Comparison of ENCODE assay signal across 17 cellular contexts in the genomic region with DNA sequence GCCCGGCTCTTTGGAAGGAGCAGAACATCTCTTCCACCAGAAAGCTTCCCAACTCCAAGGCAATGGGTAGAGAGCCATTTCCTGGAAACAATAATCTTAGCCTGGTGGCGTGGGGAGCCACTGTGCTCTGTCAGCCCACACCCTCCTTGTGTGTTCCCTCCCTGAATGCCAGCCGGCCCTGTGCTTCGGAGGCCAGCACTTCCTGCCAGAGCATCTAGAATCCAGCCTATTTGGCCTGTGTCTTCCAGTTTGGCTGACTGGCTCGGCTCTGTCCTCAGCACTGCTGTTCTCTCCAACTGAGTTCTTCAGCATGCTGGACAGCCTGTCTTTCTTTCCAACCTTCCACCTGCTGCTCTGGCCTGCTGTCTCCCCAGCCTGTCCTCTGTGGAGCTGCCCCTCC.
DNase-seq lines count a peak whose midpoint lies in the region; ATAC-seq, FAIRE-seq and TF ChIP-seq lines count a peak whose summit lies in the region.
"Had no signal": no experiment of that assay in that cellular context is flagged by ENCODE, and none has a peak within 500 bp of the region (broad histone marks: within the 10 kb centered on the region; RNA-seq: fewer than 3 reads in every experiment).

No MANE protein-coding gene starts in this region.

- H3K4me2 ChIP-seq in endothelial cell of umbilical vein (ENCODE audit: insufficient read depth, low read length) (no peak overlapping the region), neural cell (ENCODE audit: low read length) (no peak overlapping the region)

- no peak for TF ChIP-seq POLR2A in endothelial cell of umbilical vein (IDR thresholded peaks at IDR 0.05; ENCODE audit: low read depth, low read length)

- H3K9ac ChIP-seq in endothelial cell of umbilical vein (replicated peaks; ENCODE audit: extremely low read depth, insufficient read depth, low read length) (no peak overlapping the region), neural cell (ENCODE audit: low read length) (peak overlapping the region; percentile 61)

- H3K79me2 ChIP-seq in endothelial cell of umbilical vein (ENCODE audit: control insufficient read depth, insufficient read depth, low read length) = no peaks in the 10 kb centered on the region
- no peaks in the 10 kb centered on the region for H3K79me2 ChIP-seq in neural cell (replicated peaks; ENCODE audit: insufficient read depth, low read length)

- H3K4me1 ChIP-seq in endothelial cell of umbilical vein (ENCODE audit: control insufficient read depth, extremely low read depth, insufficient read depth, low read length) = no peaks in the 10 kb centered on the region

- ATAC-seq in Right ventricle myocardium inferior (peak; percentile 48), Right ventricle myocardium superior (ENCODE audit: poor library complexity) (no peak)

- intact Hi-C loops in Right ventricle myocardium inferior (cut with DNase I) (no loop called here), Right ventricle myocardium superior (cut with DNase I) (no loop called here), endothelial cell of umbilical vein (cut with micrococcal nuclease) (loop anchor here (10.0 kb wide), 1 partner anchor 306 kb away; no protein-coding TSS in a partner anchor)

- H3F3A ChIP-seq in neural cell (ENCODE audit: insufficient read depth, low read length, poor library complexity, severe bottlenecking) = no peaks in the 10 kb centered on the region

- dilution Hi-C loops in endothelial cell of umbilical vein (cut with MboI; ENCODE audit: extremely low pct_ligation_motif_present, low sequenced_read_pairs) = no loop called here

- H3K4me3 ChIP-seq in endothelial cell of umbilical vein (replicated peaks in 1 of 3; ENCODE audit: insufficient read depth in 1 of 3, low read depth in 1 of 3, low read length in 3 of 3) (no peak overlapping the region), neural cell (ENCODE audit: low read length) (no peak overlapping the region)

- CTCF ChIA-PET in endothelial cell of umbilical vein (lab: Charles Lee) = no interaction called here

- H3K27me3 ChIP-seq in endothelial cell of umbilical vein (ENCODE audit: control insufficient read depth in 2 of 2, insufficient read depth in 2 of 2, low read length in 2 of 2) (no peaks in the 10 kb centered on the region), neural cell (ENCODE audit: insufficient read depth, low read depth, low read length) (no peaks in the 10 kb centered on the region)

- BruUV-seq in endothelial cell of umbilical vein (replicated peaks; lab: Mats Ljungman, UMichigan) = no TSS peak

- POLR2A ChIA-PET in endothelial cell of umbilical vein (lab: Charles Lee) = no interaction called here

- H3K9me1 ChIP-seq in endothelial cell of umbilical vein (replicated peaks; ENCODE audit: control insufficient read depth, extremely low read depth, insufficient read depth, low read length) = no peaks in the 10 kb centered on the region

- H3K27ac ChIP-seq in endothelial cell of umbilical vein (ENCODE audit: insufficient read depth, low read depth, low read length) = no peak overlapping the region
- peak overlapping the region; percentile 91 for H3K27ac ChIP-seq in neural cell (ENCODE audit: low read length)

- FAIRE-seq in endothelial cell of umbilical vein (lab: Jason Lieb, UNC) = no peak
- FAIRE-seq in HTR-8/SVneo (lab: Jason Lieb, UNC) = no peak
- FAIRE-seq: G401.6, GM12891 had no signal

- peak; percentile 68 for DNase-seq in Right ventricle myocardium inferior (ENCODE audit: missing footprints)
- DNase-seq in Right ventricle myocardium superior = no peak
- no peak for DNase-seq in endothelial cell of umbilical vein (ENCODE audit: low read depth, low spot score)
- no peak for DNase-seq in stimulated activated CD4-positive, alpha-beta T cell treated with anti-CD3 and anti-CD28 coated beads, Interleukin-2, amount 100 ng/mL, for 24 hours
- no peak for DNase-seq in COR-L47 (lab: John Stamatoyannopoulos, UW)
- DNase-seq in HTR-8/SVneo (ENCODE audit: insufficient read length, low spot score) = no peak
- DNase-seq: ACHN; C1 segment of cervical spinal cord; CD4-positive, alpha-beta T cell; DMS153; DMS79 treated with DMSO at 0.1 percent for 48 hours; EL; H7; KG1 had no signal

- no peak for TF ChIP-seq EP300 in neural cell (conservative IDR thresholded peaks at IDR 0.05; ENCODE audit: poor library complexity, severe bottlenecking)

- TF ChIP-seq RAD21 in neural cell (conservative IDR thresholded peaks at IDR 0.05) = no peak

- H3K9me3 ChIP-seq in endothelial cell of umbilical vein (replicated peaks; ENCODE audit: control insufficient read depth, insufficient read depth, low read length) (no peaks in the 10 kb centered on the region), neural cell (ENCODE audit: low read length) (no peaks in the 10 kb centered on the region)

- H2AFZ ChIP-seq in endothelial cell of umbilical vein (ENCODE audit: low read depth, low read length) (peak overlapping the region; percentile 1), neural cell (ENCODE audit: low read depth, low read length) (no peak overlapping the region)

- no peaks in the 10 kb centered on the region for H3K9me2 ChIP-seq in neural cell (ENCODE audit: insufficient read depth, low read length)

- H3K36me3 ChIP-seq in endothelial cell of umbilical vein (ENCODE audit: control insufficient read depth in 2 of 2, extremely low read depth in 1 of 2, insufficient read depth in 2 of 2, low read length in 2 of 2) (no peaks in the 10 kb centered on the region), neural cell (ENCODE audit: insufficient read depth, low read length) (no peaks in the 10 kb centered on the region)

- TF ChIP-seq CTCF in endothelial cell of umbilical vein (IDR thresholded peaks at IDR 0.05; ENCODE audit: extremely low read depth in 1 of 2, insufficient read depth in 1 of 2, low read depth in 1 of 2, low read length in 2 of 2) (no peak), neural cell (IDR thresholded peaks at IDR 0.05; ENCODE audit: poor library complexity, severe bottlenecking) (no peak)

- H4K20me1 ChIP-seq in endothelial cell of umbilical vein (replicated peaks; ENCODE audit: control insufficient read depth, extremely low read depth, insufficient read depth, low read length) (no peaks in the 10 kb centered on the region), neural cell (ENCODE audit: insufficient read depth) (no peaks in the 10 kb centered on the region)

TF ChIP-seq in endothelial cell of umbilical vein, 7 proteins besides CTCF, POLR2A, EP300 and RAD21:
- TF ChIP-seq POLR2AphosphoS5 (IDR thresholded peaks at IDR 0.05; ENCODE audit: insufficient read depth, low read depth, low read length) (no peak), EZH2 (IDR thresholded peaks at IDR 0.05; ENCODE audit: borderline replicate concordance, low read depth, low read length, severe bottlenecking) (no peak), FOS (IDR thresholded peaks at IDR 0.05; ENCODE audit: borderline replicate concordance, insufficient read depth, low read length) (no peak), JUN (IDR thresholded peaks at IDR 0.05; ENCODE audit: borderline replicate concordance, insufficient read depth, insufficient read length, low read depth) (no peak), GATA2 (IDR thresholded peaks at IDR 0.05; ENCODE audit: insufficient read depth, insufficient read length, low read depth, low read length) (no peak), MAX (IDR thresholded peaks at IDR 0.05; ENCODE audit: insufficient read depth, insufficient read length) (no peak), MYC (IDR thresholded peaks at IDR 0.05; ENCODE audit: low read depth, low read length) (no peak)

TF ChIP-seq in neural cell, 6 proteins besides CTCF, POLR2A, EP300 and RAD21:
- TF ChIP-seq POLR2AphosphoS5 (IDR thresholded peaks at IDR 0.05) = no peak
